ENCODE assay signal across 13 cellular contexts in the genomic region with DNA sequence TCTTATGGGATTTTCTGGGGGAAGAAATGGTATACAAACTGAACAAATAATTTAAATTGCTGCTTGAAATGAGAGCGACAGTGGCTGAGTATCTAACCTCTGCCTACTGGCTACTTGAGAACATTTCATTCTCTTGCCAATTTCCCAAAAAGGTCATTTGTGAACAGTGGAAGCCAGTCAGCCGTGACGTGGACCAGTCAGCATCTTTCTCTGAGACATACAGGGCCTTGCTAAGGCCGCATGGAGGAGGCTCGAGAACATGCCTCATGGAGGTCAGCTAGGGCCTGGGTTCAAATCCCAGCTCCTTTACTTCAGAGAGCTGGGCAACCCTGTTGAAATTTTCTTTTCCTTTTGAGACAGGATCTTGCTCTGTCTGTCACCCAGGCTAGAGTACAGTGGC. TPM values are rescaled to one million over a fixed set of nuclear protein-coding genes. Genes with fewer than 3 reads are reported as not detected.
DNase-seq lines count a peak whose midpoint lies in the region; ATAC-seq and TF ChIP-seq lines count a peak whose summit lies in the region.
"Had no signal": no experiment of that assay in that cellular context is flagged by ENCODE, and none has a peak within 500 bp of the region (broad histone marks: within the 10 kb centered on the region; RNA-seq: fewer than 3 reads in every experiment).

No MANE protein-coding gene starts in this region.

- H4K8ac ChIP-seq in neuronal stem cell (ENCODE audit: low read depth, low read length) = no peak overlapping the region

- TF ChIP-seq CTCF in mammary epithelial cell (conservative IDR thresholded peaks at IDR 0.05 in 1 of 2, IDR thresholded peaks at IDR 0.05 in 1 of 2; ENCODE audit: extremely low read depth in 1 of 2, insufficient read depth in 1 of 2, low read depth in 1 of 2, low read length in 2 of 2) = no peak
- no peak for TF ChIP-seq CTCF in natural killer cell (IDR thresholded peaks at IDR 0.05)

- dilution Hi-C loops in mammary epithelial cell (cut with HindIII; ENCODE audit: low sequenced_read_pairs) = no loop called here

- H3K36me3 Mint-ChIP-seq in natural killer cell = no peaks in the 10 kb centered on the region

- WGBS in mammary epithelial cell (ENCODE audit: low coverage, missing lambda C conversion rate) = 98% methylated on average over 5 of the region's 5 CpGs
- 91 to 93% methylated on average over 5 of the region's 5 CpGs for WGBS in GM23248 (ENCODE audit: low coverage in 1 of 2, low lambda C conversion rate in 2 of 2, missing lambda C conversion rate in 2 of 2), 2 experiments
- WGBS in neuronal stem cell (ENCODE audit: extremely low coverage in 2 of 2, insufficient read length in 2 of 2, insufficient replicate concordance in 1 of 2), 2 donors = no CpG with 5 or more reads among the region's 5 CpGs

- no peak overlapping the region for H2AK5ac ChIP-seq in neuronal stem cell (ENCODE audit: low read depth, low read length)

- H3K23ac ChIP-seq in neuronal stem cell (ENCODE audit: low read depth, low read length, poor library complexity) = no peak overlapping the region

- H4K91ac ChIP-seq in neuronal stem cell (ENCODE audit: low read depth, low read length, poor library complexity) = no peak overlapping the region

- no peaks in the 10 kb centered on the region for H3K9me3 ChIP-seq in BLaER1 treated with 17β-estradiol and CSF1 and Interleukin-3, amounts not matched to agents 10 nM and 100 nM (replicated peaks in 1 of 11)
- no peaks in the 10 kb centered on the region for H3K9me3 ChIP-seq in mammary epithelial cell (replicated peaks; ENCODE audit: insufficient read depth, low read length)
- no peaks in the 10 kb centered on the region for H3K9me3 ChIP-seq in GM23248 (ENCODE audit: low read depth)
- no peaks in the 10 kb centered on the region for H3K9me3 ChIP-seq in neuronal stem cell (replicated peaks in 1 of 2; ENCODE audit: control insufficient read depth in 2 of 2, insufficient read depth in 1 of 2, low read depth in 1 of 2, low read length in 2 of 2)
- H3K9me3 ChIP-seq: mucosa of descending colon, suprapubic skin had no signal

- peaks cover 57 to 79% (median 61%) of the 10 kb centered on the region in 11 experiments for H3K36me3 ChIP-seq in BLaER1 treated with 17β-estradiol and CSF1 and Interleukin-3, amounts not matched to agents 10 nM and 100 nM
- H3K36me3 ChIP-seq in mammary epithelial cell (ENCODE audit: insufficient read depth, low read length) (peaks cover 17% of the 10 kb centered on the region), GM23248 (ENCODE audit: low read depth) (peaks cover 18% of the 10 kb centered on the region), neuronal stem cell (replicated peaks in 1 of 2; ENCODE audit: control insufficient read depth in 2 of 2, insufficient read depth in 2 of 2, low read length in 2 of 2) (peaks cover 26 to 91% of the 10 kb centered on the region in 2 donors)

- no peak overlapping the region for H3K4me3 Mint-ChIP-seq in natural killer cell

- peak overlapping the region; percentile 80 to 96 for H3K27ac Mint-ChIP-seq in natural killer cell

- peaks cover 18 to 24% of the 10 kb centered on the region in 2 donors for H3K4me1 Mint-ChIP-seq in natural killer cell

- peaks cover 83% of the 10 kb centered on the region for H3K79me2 ChIP-seq in mammary epithelial cell (ENCODE audit: insufficient read depth, low read length)
- H3K79me2 ChIP-seq in GM23248 (ENCODE audit: insufficient read depth) = peaks cover 69% of the 10 kb centered on the region

- H3K9ac ChIP-seq in BLaER1 treated with 17β-estradiol and CSF1 and Interleukin-3, amounts not matched to agents 10 nM and 100 nM = peak overlapping the region in 8 of 11 experiments; percentile 3 to 83 (median 78); a peak in 16 of 22 replicates
- no peak overlapping the region for H3K9ac ChIP-seq in mammary epithelial cell (ENCODE audit: insufficient read depth, low read length)
- H3K9ac ChIP-seq in GM23248 = no peak overlapping the region
- H3K9ac ChIP-seq in neuronal stem cell (ENCODE audit: low read depth, low read length, poor library complexity) = no peak overlapping the region

- no peaks in the 10 kb centered on the region for H3K27me3 Mint-ChIP-seq in natural killer cell (ENCODE audit: low read depth in 2 of 2)

- no peak overlapping the region for H3K4ac ChIP-seq in neuronal stem cell (ENCODE audit: low read length)

- peak overlapping the region; percentile 69 to 90 (median 87); a peak in 19 of 22 replicates for H3K27ac ChIP-seq in BLaER1 treated with 17β-estradiol and CSF1 and Interleukin-3, amounts not matched to agents 10 nM and 100 nM
- no peak overlapping the region for H3K27ac ChIP-seq in mammary epithelial cell (ENCODE audit: insufficient read depth, low read depth, low read length)
- H3K27ac ChIP-seq in GM23248 = no peak overlapping the region
- H3K27ac ChIP-seq in neuronal stem cell (replicated peaks; ENCODE audit: low read length) = no peak overlapping the region
- H3K27ac ChIP-seq in caudate nucleus (ENCODE audit: low read depth, low read length) = no peak overlapping the region

- no peaks in the 10 kb centered on the region for H3K9me2 ChIP-seq in GM23248 (ENCODE audit: insufficient read depth)

- H4K20me1 ChIP-seq in BLaER1 treated with 17β-estradiol and CSF1 and Interleukin-3, amounts not matched to agents 10 nM and 100 nM = peaks cover 0 to 94% (median 38%) of the 10 kb centered on the region in 11 experiments; a peak in 15 of 22 replicates
- no peaks in the 10 kb centered on the region for H4K20me1 ChIP-seq in mammary epithelial cell (ENCODE audit: insufficient read depth, low read length)
- no peaks in the 10 kb centered on the region for H4K20me1 ChIP-seq in GM23248 (ENCODE audit: insufficient read depth)

- peak overlapping the region; percentile 82 to 99 (median 96) for H3K4me2 ChIP-seq in BLaER1 treated with 17β-estradiol and CSF1 and Interleukin-3, amounts not matched to agents 10 nM and 100 nM
- H3K4me2 ChIP-seq in mammary epithelial cell (ENCODE audit: insufficient read depth, low read depth, low read length) (no peak overlapping the region), GM23248 (ENCODE audit: unreplicated experiment) (no peak overlapping the region), neuronal stem cell (ENCODE audit: insufficient read depth, low read length, poor library complexity, severe bottlenecking) (no peak overlapping the region)

- no peak overlapping the region for H2BK15ac ChIP-seq in neuronal stem cell (ENCODE audit: low read length)

- no peaks in the 10 kb centered on the region for H3K27me3 ChIP-seq in BLaER1 treated with 17β-estradiol and CSF1 and Interleukin-3, amounts not matched to agents 10 nM and 100 nM
- H3K27me3 ChIP-seq in mammary epithelial cell (ENCODE audit: insufficient read depth, low read length) = no peaks in the 10 kb centered on the region
- no peaks in the 10 kb centered on the region for H3K27me3 ChIP-seq in GM23248 (replicated peaks; ENCODE audit: insufficient read depth)
- H3K27me3 ChIP-seq in neuronal stem cell (ENCODE audit: control insufficient read depth in 3 of 3, insufficient read depth in 3 of 3, low read depth in 1 of 3, low read length in 3 of 3) = no peaks in the 10 kb centered on the region
- H3K27me3 ChIP-seq: suprapubic skin had no signal

- peaks cover 15% of the 10 kb centered on the region for H3K79me1 ChIP-seq in neuronal stem cell (ENCODE audit: low read depth, low read length)

- ATAC-seq in GM21717 (IDR thresholded peaks at IDR 0.05; ENCODE audit: unreplicated experiment) = peak; percentile 18
- no peak for ATAC-seq in natural killer cell
- ATAC-seq in GM19467 (IDR thresholded peaks at IDR 0.05; ENCODE audit: unreplicated experiment) = no peak
- ATAC-seq: mucosa of descending colon had no signal

- no peak overlapping the region for H2BK120ac ChIP-seq in neuronal stem cell (ENCODE audit: low read depth, low read length)

- no peak overlapping the region for H2BK5ac ChIP-seq in neuronal stem cell (ENCODE audit: low read length)

- CTCF ChIA-PET in mammary epithelial cell (lab: Charles Lee; ENCODE audit: low non-redundant PET) = no interaction called here

- H2BK12ac ChIP-seq in neuronal stem cell (ENCODE audit: low read length) = no peak overlapping the region

- BruUV-seq in mammary epithelial cell (replicated peaks; lab: Mats Ljungman, UMichigan) = TSS peak; percentile 19

- H3F3A ChIP-seq in GM23248 (ENCODE audit: insufficient read depth) = no peaks in the 10 kb centered on the region

- peaks cover 55 to 74% (median 68%) of the 10 kb centered on the region in 10 experiments for H3K4me1 ChIP-seq in BLaER1 treated with 17β-estradiol and CSF1 and Interleukin-3, amounts not matched to agents 10 nM and 100 nM
- peaks cover 33% of the 10 kb centered on the region for H3K4me1 ChIP-seq in mammary epithelial cell (ENCODE audit: insufficient read depth, low read length)
- peaks cover 6% of the 10 kb centered on the region; the same call in 1 of the 2 replicates for H3K4me1 ChIP-seq in GM23248 (ENCODE audit: insufficient read depth)
- H3K4me1 ChIP-seq in neuronal stem cell (ENCODE audit: control insufficient read depth in 2 of 2, insufficient read depth in 1 of 2, low read depth in 1 of 2, low read length in 2 of 2) = peaks cover 10 to 14% of the 10 kb centered on the region in 2 donors

- H3K14ac ChIP-seq in neuronal stem cell (ENCODE audit: low read length) = no peak overlapping the region

- H2AFZ ChIP-seq in mammary epithelial cell (ENCODE audit: low read depth, low read length) = no peak overlapping the region
- no peak overlapping the region for H2AFZ ChIP-seq in GM23248
- H2AFZ ChIP-seq in neuronal stem cell (ENCODE audit: low read length) = no peak overlapping the region

- no peak overlapping the region for H3K18ac ChIP-seq in neuronal stem cell (ENCODE audit: low read length)

- no peak for DNase-seq in mammary epithelial cell
- DNase-seq in natural killer cell = no peak
- DNase-seq in GM23248 = no peak
- DNase-seq in neuronal stem cell (ENCODE audit: low spot score) = no peak
- no peak for DNase-seq in caudate nucleus (lab: John Stamatoyannopoulos, UW)
- DNase-seq: activated CD4-positive, alpha-beta T cell treated with anti-CD3 and anti-CD28 coated beads, Interleukin-2, amount 50 U/mL, for 1 hour; head of caudate nucleus; IMR-90 had no signal

- in situ Hi-C loops in mammary epithelial cell (cut with MboI; ENCODE audit: low sequenced_read_pairs in 2 of 2) = no loop called here
- in situ Hi-C loops in GM23248 (cut with MboI) = no loop called here

- no peak overlapping the region for H3K4me3 ChIP-seq in BLaER1 treated with 17β-estradiol and CSF1 and Interleukin-3, amounts not matched to agents 10 nM and 100 nM
- H3K4me3 ChIP-seq in mammary epithelial cell (replicated peaks in 1 of 3; ENCODE audit: insufficient read depth in 1 of 3, low read depth in 2 of 3, low read length in 3 of 3) (no peak overlapping the region), GM23248 (no peak overlapping the region), neuronal stem cell (ENCODE audit: low read length in 2 of 2) (no peak overlapping the region)
- H3K4me3 ChIP-seq: mucosa of descending colon, suprapubic skin had no signal

- intact Hi-C loops in mammary epithelial cell (cut with micrococcal nuclease) = no loop called here
- intact Hi-C loops in natural killer cell (cut with micrococcal nuclease) = no loop called here

- no peaks in the 10 kb centered on the region for H3K9me3 Mint-ChIP-seq in natural killer cell

RNA-seq across cellular contexts. Expression of a gene that starts 20.3 kb away (rescaled TPM):
- total RNA-seq in mammary epithelial cell (10 to 100 TPM; 13.8 to 57.8 TPM), natural killer cell (10 to 100 TPM; 71.2 to 75.3 (median 73.3) TPM)
- polyA plus RNA-seq in mammary epithelial cell (10.0 TPM), GM23248 (2016; fragmentation: Nextera tagmentation; extraction: Ambion mirVana) (6.0 and 7.0 TPM in 2 replicates)
- 36.8 TPM for polyA minus RNA-seq in mammary epithelial cell
- 9.1 and 9.9 TPM in 2 replicates for total RNA-seq in GM23248 (2014; rRNA removed; shearing (Covaris generic))
- 19.2 TPM for polyA plus RNA-seq in neuronal stem cell (2013, experiment 1 of 2)
- polyA plus RNA-seq in neuronal stem cell (2013, experiment 2 of 2) = 19.1 TPM

RNA-seq across cellular contexts. Expression of a gene that starts 37.4 kb away (rescaled TPM):
- total RNA-seq in mammary epithelial cell = 100 to 1,000 TPM in 1 of 2 donors, 10 to 100 TPM in 1; 62.0 to 106 TPM
- polyA plus RNA-seq in mammary epithelial cell = 107 TPM
- 52.1 TPM for polyA minus RNA-seq in mammary epithelial cell
- total RNA-seq in natural killer cell = 10 to 100 TPM; 42.5 to 49.3 (median 46.0) TPM
- 132 and 177 TPM in 2 replicates for total RNA-seq in GM23248 (2014; rRNA removed; shearing (Covaris generic))
- 143 and 154 TPM in 2 replicates for polyA plus RNA-seq in GM23248 (2016; fragmentation: Nextera tagmentation; extraction: Ambion mirVana)
- polyA plus RNA-seq in neuronal stem cell (2013, experiment 1 of 2) = 238 TPM
- 232 TPM for polyA plus RNA-seq in neuronal stem cell (2013, experiment 2 of 2)

RNA-seq across cellular contexts. Expression of a gene that starts 44.8 kb away (rescaled TPM):
- 10 to 100 TPM; 11.7 to 32.1 TPM for total RNA-seq in mammary epithelial cell
- 23.0 TPM for polyA plus RNA-seq in mammary epithelial cell
- polyA minus RNA-seq in mammary epithelial cell = not detected
- 10 to 100 TPM; 29.1 to 35.5 (median 31.3) TPM for total RNA-seq in natural killer cell
- 21.7 and 23.8 TPM in 2 replicates for total RNA-seq in GM23248 (2014; rRNA removed; shearing (Covaris generic))
- polyA plus RNA-seq in GM23248 (2016; fragmentation: Nextera tagmentation; extraction: Ambion mirVana) = 57.8 and 64.1 TPM in 2 replicates
- 49.2 TPM for polyA plus RNA-seq in neuronal stem cell (2013, experiment 1 of 2)
- 45.0 TPM for polyA plus RNA-seq in neuronal stem cell (2013, experiment 2 of 2)

Comparison
In these comparisons a context has a peak if more than half of its experiments do, and no peak if none do; other contexts are left out.
1. H3K27ac ChIP-seq: peak in BLaER1 treated with 17β-estradiol and CSF1 and Interleukin-3, amounts not matched to agents 10 nM and 100 nM (11 of 11); none in mammary epithelial cell (single experiment), GM23248 (single experiment), neuronal stem cell (single experiment) and caudate nucleus (single experiment).
2. H3K4me2 ChIP-seq: peak in BLaER1 treated with 17β-estradiol and CSF1 and Interleukin-3, amounts not matched to agents 10 nM and 100 nM (11 of 11); none in mammary epithelial cell (single experiment), GM23248 (single experiment) and neuronal stem cell (single experiment).
3. H3K9ac ChIP-seq: peak in BLaER1 treated with 17β-estradiol and CSF1 and Interleukin-3, amounts not matched to agents 10 nM and 100 nM (8 of 11); none in mammary epithelial cell (single experiment), GM23248 (single experiment) and neuronal stem cell (single experiment).